22 cellular contexts compared by ENCODE assay signal in the genomic region with DNA sequence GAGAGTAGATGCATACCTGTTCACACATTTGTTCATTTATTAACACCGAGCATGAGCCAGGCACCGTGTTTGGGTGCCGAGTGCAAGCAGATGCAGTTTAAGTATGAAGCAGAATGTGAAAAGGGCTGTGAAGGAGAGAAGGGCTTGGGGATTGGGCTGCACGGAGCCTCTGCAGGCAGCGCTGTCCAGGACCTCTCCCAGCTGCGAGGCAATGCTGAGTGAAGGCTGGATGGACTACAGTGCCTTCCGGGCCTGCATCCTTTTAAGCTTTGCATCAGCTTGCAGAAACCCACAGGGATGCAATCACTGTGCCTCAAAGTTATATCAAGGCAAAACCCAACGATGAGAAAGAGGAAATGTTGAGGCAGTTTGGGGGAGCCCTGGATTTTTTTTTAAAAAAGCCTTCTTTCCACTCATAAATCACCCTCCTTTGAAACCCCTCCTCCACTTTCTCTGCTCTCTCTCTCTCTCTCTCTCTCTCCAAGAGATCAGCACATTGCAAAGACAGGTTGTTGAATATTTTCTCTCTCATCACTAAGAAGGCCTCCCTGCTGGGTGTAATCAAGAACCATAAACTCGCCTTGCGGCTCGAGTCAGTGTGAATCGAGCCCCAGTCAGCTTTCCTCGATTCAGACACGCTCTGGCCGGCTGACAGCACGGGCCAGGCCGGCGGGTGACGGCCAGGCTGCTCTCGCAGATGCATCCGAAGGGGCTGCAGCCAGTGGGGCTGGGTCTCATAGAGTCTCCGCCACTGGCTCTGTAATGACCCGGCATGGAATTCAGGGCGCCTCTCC.
DNase-seq lines count a peak whose midpoint lies in the region; ATAC-seq and TF ChIP-seq lines count a peak whose summit lies in the region.
"Had no signal": no experiment of that assay in that cellular context is flagged by ENCODE, and none has a peak within 500 bp of the region (broad histone marks: within the 10 kb centered on the region; RNA-seq: fewer than 3 reads in every experiment).

No MANE protein-coding gene starts in this region.

- peak overlapping the region; percentile 32 for H3K27ac Mint-ChIP-seq in T-helper 17 cell
- peak overlapping the region; percentile 20 for H3K27ac Mint-ChIP-seq in endothelial cell (ENCODE audit: unreplicated experiment)
- H3K27ac Mint-ChIP-seq in neural progenitor cell: peak overlapping the region; percentile 51
- H3K27ac Mint-ChIP-seq: CD4-positive, alpha-beta T cell; H9 had no signal

- no peaks in the 10 kb centered on the region for H4K20me1 ChIP-seq in GM23248 (ENCODE audit: insufficient read depth)
- H4K20me1 ChIP-seq in neural progenitor cell (ENCODE audit: low read depth): no peaks in the 10 kb centered on the region

- peaks cover 7% of the 10 kb centered on the region for H3K4me1 Mint-ChIP-seq in T-helper 17 cell
- H3K4me1 Mint-ChIP-seq in endothelial cell (ENCODE audit: unreplicated experiment): peaks cover 20% of the 10 kb centered on the region
- peaks cover 62% of the 10 kb centered on the region for H3K4me1 Mint-ChIP-seq in neural progenitor cell

- H3K4me3 ChIP-seq in GM23248: no peak overlapping the region
- no peak overlapping the region for H3K4me3 ChIP-seq in neural progenitor cell
- H3K4me3 ChIP-seq in lower leg skin (ENCODE audit: low read depth, poor library complexity, severe bottlenecking): no peak overlapping the region
- H3K4me3 ChIP-seq: A549, MG63, Peyer's patch, SJSA1 had no signal

- H3K27ac ChIP-seq in GM23248 (no peak overlapping the region), neural progenitor cell (no peak overlapping the region)
- H3K27ac ChIP-seq: A549, Peyer's patch, SJSA1 had no signal

- WGBS in GM23248 (ENCODE audit: low coverage in 1 of 2, low lambda C conversion rate in 2 of 2, missing lambda C conversion rate in 2 of 2), 2 experiments: 14 to 19% methylated on average over 23 to 24 of the region's 24 CpGs
- WGBS in lower leg skin, 2 donors: 67% methylated on average over 24 of the region's 24 CpGs

- H3K9ac ChIP-seq in GM23248 (no peak overlapping the region), neural progenitor cell (no peak overlapping the region)

- H3K36me3 ChIP-seq in GM23248 (ENCODE audit: low read depth): no peaks in the 10 kb centered on the region
- H3K36me3 ChIP-seq in neural progenitor cell: no peaks in the 10 kb centered on the region
- H3K36me3 ChIP-seq: MG63, Peyer's patch, SJSA1 had no signal

- H2AFZ ChIP-seq in GM23248 (no peak overlapping the region), neural progenitor cell (replicated peaks) (no peak overlapping the region)

- peaks cover 6% of the 10 kb centered on the region; the same call in 1 of the 2 replicates for H3F3A ChIP-seq in GM23248 (ENCODE audit: insufficient read depth)
- peaks cover 22% of the 10 kb centered on the region for H3F3A ChIP-seq in neural progenitor cell (ENCODE audit: low read depth)

- no peak overlapping the region for H3K4me3 Mint-ChIP-seq in T-helper 17 cell
- H3K4me3 Mint-ChIP-seq in endothelial cell (ENCODE audit: unreplicated experiment): no peak overlapping the region
- no peak overlapping the region for H3K4me3 Mint-ChIP-seq in neural progenitor cell
- H3K4me3 Mint-ChIP-seq: CD4-positive, alpha-beta T cell; H9 had no signal

- H3K9me3 ChIP-seq in GM23248 (ENCODE audit: low read depth) (no peaks in the 10 kb centered on the region), T-helper 17 cell (ENCODE audit: control insufficient read depth, low read length, poor library complexity, severe bottlenecking) (no peaks in the 10 kb centered on the region), neural progenitor cell (ENCODE audit: low read depth) (no peaks in the 10 kb centered on the region)
- H3K9me3 ChIP-seq: A549, Caco-2, MG63, Peyer's patch, SJSA1 had no signal

- intact Hi-C loops in lower leg skin (cut with DNase I; ENCODE audit: low total_unique reads): no loop called here

- H3K4me2 ChIP-seq in GM23248 (ENCODE audit: unreplicated experiment): no peak overlapping the region
- H3K4me2 ChIP-seq in neural progenitor cell: peak overlapping the region; percentile 31
- H3K4me2 ChIP-seq: A549 had no signal

- no peak for TF ChIP-seq POLR2A in lower leg skin (IDR thresholded peaks at IDR 0.05)

- in situ Hi-C loops in GM23248 (cut with MboI): no loop called here

- peaks cover 3% of the 10 kb centered on the region for H3K36me3 Mint-ChIP-seq in T-helper 17 cell (ENCODE audit: low read depth)
- no peaks in the 10 kb centered on the region for H3K36me3 Mint-ChIP-seq in endothelial cell (ENCODE audit: low read depth, unreplicated experiment)
- H3K36me3 Mint-ChIP-seq in neural progenitor cell: no peaks in the 10 kb centered on the region

- DNase-seq in GM23248 (peak; percentile 26), T-helper 17 cell (no peak), endothelial cell (ENCODE audit: low spot score) (no peak), neural progenitor cell (ENCODE audit: low spot score) (peak; percentile 51), lower leg skin (ENCODE audit: low spot score in 2 of 2) (no peak)
- DNase-seq in activated CD8-positive, alpha-beta memory T cell treated with anti-CD3 and anti-CD28 coated beads, Interleukin-2, amount 50 U/mL, for 4 hours: no peak
- DNase-seq: Caco-2; CD4-positive, alpha-beta T cell; GF-D8; H9; Kasumi-1; MG63; NCI-H1092; NCI-H1436 treated with DMSO at 0.1 percent for 48 hours; NCI-H2029; NCI-H446; NCI-H69; NK-92 treated with Interleukin-12 subunit alpha and Interleukin-12 subunit beta, amount 100 ng/mL, for 24 hours; Peyer's patch had no signal

- no peaks in the 10 kb centered on the region for H3K79me2 ChIP-seq in GM23248 (ENCODE audit: insufficient read depth)
- no peaks in the 10 kb centered on the region for H3K79me2 ChIP-seq in neural progenitor cell (ENCODE audit: low read depth)

- no peak for ATAC-seq in T-helper 17 cell
- no peak for ATAC-seq in GM19395 (IDR thresholded peaks at IDR 0.05; ENCODE audit: unreplicated experiment)
- ATAC-seq: A549 had no signal

- H3K9me3 Mint-ChIP-seq in endothelial cell (ENCODE audit: unreplicated experiment) (no peaks in the 10 kb centered on the region), neural progenitor cell (no peaks in the 10 kb centered on the region)
- H3K9me3 Mint-ChIP-seq: CD4-positive, alpha-beta T cell; H9 had no signal

- H3K27me3 Mint-ChIP-seq in T-helper 17 cell (peaks cover 93% of the 10 kb centered on the region), endothelial cell (ENCODE audit: unreplicated experiment) (peaks cover 14% of the 10 kb centered on the region), neural progenitor cell (ENCODE audit: insufficient read depth, low read depth) (peaks cover 17% of the 10 kb centered on the region)

- H3K27me3 ChIP-seq in GM23248 (replicated peaks; ENCODE audit: insufficient read depth) (peaks cover 25% of the 10 kb centered on the region), neural progenitor cell (no peaks in the 10 kb centered on the region)
- H3K27me3 ChIP-seq: MG63, Peyer's patch, SJSA1 had no signal

- H3K4me1 ChIP-seq in GM23248 (ENCODE audit: insufficient read depth) (peaks cover 11% of the 10 kb centered on the region), neural progenitor cell (peaks cover 35% of the 10 kb centered on the region)

- H3K9me2 ChIP-seq in GM23248 (ENCODE audit: insufficient read depth): no peaks in the 10 kb centered on the region

- TF ChIP-seq CTCF in endothelial cell (IDR thresholded peaks at IDR 0.05; ENCODE audit: unreplicated experiment) (no peak), neural progenitor cell (IDR thresholded peaks at IDR 0.05) (no peak), lower leg skin (IDR thresholded peaks at IDR 0.05) (no peak)

Comparison
In these comparisons a context has a peak if more than half of its experiments do, and no peak if none do; other contexts are left out.
1. DNase-seq: peak in GM23248 (single experiment) and neural progenitor cell (single experiment); none in T-helper 17 cell (0 of 3), endothelial cell (single experiment), activated CD8-positive, alpha-beta memory T cell treated with anti-CD3 and anti-CD28 coated beads, Interleukin-2, amount 50 U/mL, for 4 hours (single experiment) and lower leg skin (0 of 2).
2. Peak in every context shown above with its lines, with median percentiles within 50 percentile points of each other: H3K27ac Mint-ChIP-seq.